Comparison of ENCODE assay signal across 28 cellular contexts in the genomic region with DNA sequence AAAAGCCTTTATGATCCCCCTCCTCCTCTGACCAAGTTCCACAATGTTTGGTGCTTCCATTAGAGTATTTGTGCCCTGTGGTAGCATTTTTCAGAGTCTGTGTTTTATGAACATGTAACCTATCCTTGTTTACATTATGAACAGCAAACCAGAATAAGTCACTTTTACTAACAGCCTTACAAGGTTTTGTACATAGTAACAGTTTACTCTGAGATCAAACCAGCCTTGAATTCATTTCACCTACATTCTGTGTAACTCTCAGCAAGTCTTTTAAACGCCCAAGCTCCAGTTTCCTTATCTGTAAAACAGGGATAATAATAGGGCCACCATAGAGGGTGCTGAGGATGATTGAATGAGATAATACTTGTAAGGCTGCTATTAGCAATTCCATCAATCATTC.
"Had no signal": no experiment of that assay in that cellular context is flagged by ENCODE, and none has a peak within 500 bp of the region (broad histone marks: within the 10 kb centered on the region; RNA-seq: fewer than 3 reads in every experiment).

No MANE protein-coding gene starts in this region.

- H3K27ac ChIP-seq: stomach, suprapubic skin, testis, thoracic aorta, thyroid gland, tibial artery, tibial nerve, transverse colon, upper lobe of left lung, upper lobe of right lung, uterus, vagina had no signal

- FAIRE-seq: urothelium cell line had no signal

- H3K27me3 ChIP-seq: stomach, testis, tibial artery, upper lobe of left lung, upper lobe of right lung, uterus, vagina had no signal

- H3K4me1 ChIP-seq: testis, thyroid gland, upper lobe of right lung, uterus had no signal

- H3K36me3 Mint-ChIP-seq: stimulated activated effector memory CD8-positive, alpha-beta T cell treated with anti-CD3 and anti-CD28 coated beads, Interleukin-12 subunit alpha, Interleukin-12 subunit beta, amount 100 ng/mL, for 72 hours; stimulated activated memory B cell treated with anti-CD40 and anti-IgM and Interleukin-4, amounts not matched to agents 10 μg/mL and 1 μg/mL and 100 μg/mL, for 72 hours had no signal

- H3K9me3 ChIP-seq: testis, thyroid gland, transverse colon, upper lobe of right lung, uterus, vagina had no signal

- H3K27ac Mint-ChIP-seq: stimulated activated effector memory CD8-positive, alpha-beta T cell treated with anti-CD3 and anti-CD28 coated beads, Interleukin-12 subunit alpha, Interleukin-12 subunit beta, amount 100 ng/mL, for 72 hours; stimulated activated memory B cell treated with anti-CD40 and anti-IgM and Interleukin-4, amounts not matched to agents 10 μg/mL and 1 μg/mL and 100 μg/mL, for 72 hours; stimulated activated naive B cell treated with anti-CD40 and anti-IgM and Interleukin-4, amounts not matched to agents 10 μg/mL and 1 μg/mL and 100 μg/mL, for 72 hours; stimulated activated naive CD8-positive, alpha-beta T cell treated with anti-CD3 and anti-CD28 coated beads, Interleukin-15, amount 100 ng/mL, for 72 hours; stimulated activated naive CD8-positive, alpha-beta T cell treated with anti-CD3 and anti-CD28 coated beads, Interleukin-15, Interleukin-2, amounts not matched to agents 100 ng/mL and 50 ng/mL, for 24 hours; type B pancreatic cell had no signal

- H3K27me3 Mint-ChIP-seq: type B pancreatic cell had no signal

- H3K4me1 Mint-ChIP-seq: stimulated activated effector memory CD8-positive, alpha-beta T cell treated with anti-CD3 and anti-CD28 coated beads, Interleukin-12 subunit alpha, Interleukin-12 subunit beta, amount 100 ng/mL, for 72 hours; stimulated activated memory B cell treated with anti-CD40 and anti-IgM and Interleukin-4, amounts not matched to agents 10 μg/mL and 1 μg/mL and 100 μg/mL, for 72 hours; stimulated activated naive CD8-positive, alpha-beta T cell treated with anti-CD3 and anti-CD28 coated beads, Interleukin-15, amount 100 ng/mL, for 72 hours had no signal

- H3K4me3 Mint-ChIP-seq: stimulated activated effector memory CD8-positive, alpha-beta T cell treated with anti-CD3 and anti-CD28 coated beads, Interleukin-12 subunit alpha, Interleukin-12 subunit beta, amount 100 ng/mL, for 72 hours; stimulated activated memory B cell treated with anti-CD40 and anti-IgM and Interleukin-4, amounts not matched to agents 10 μg/mL and 1 μg/mL and 100 μg/mL, for 72 hours; stimulated activated naive B cell treated with anti-CD40 and anti-IgM and Interleukin-4, amounts not matched to agents 10 μg/mL and 1 μg/mL and 100 μg/mL, for 72 hours; stimulated activated naive CD8-positive, alpha-beta T cell treated with anti-CD3 and anti-CD28 coated beads, Interleukin-15, amount 100 ng/mL, for 72 hours; stimulated activated naive CD8-positive, alpha-beta T cell treated with anti-CD3 and anti-CD28 coated beads, Interleukin-15, Interleukin-2, amounts not matched to agents 100 ng/mL and 50 ng/mL, for 24 hours; type B pancreatic cell had no signal

- H3K4me3 ChIP-seq: stomach, suprapubic skin, testis, thoracic aorta, thyroid gland, tibial artery, tibial nerve, transverse colon, upper lobe of left lung, upper lobe of right lung, uterus, vagina had no signal

- ATAC-seq: stimulated activated effector memory CD8-positive, alpha-beta T cell treated with anti-CD3 and anti-CD28 coated beads, Interleukin-12 subunit alpha, Interleukin-12 subunit beta, amount 100 ng/mL, for 72 hours; stimulated activated memory B cell treated with anti-CD40 and anti-IgM and Interleukin-4, amounts not matched to agents 10 μg/mL and 1 μg/mL and 100 μg/mL, for 72 hours; stimulated activated naive B cell treated with anti-CD40 and anti-IgM and Interleukin-4, amounts not matched to agents 10 μg/mL and 1 μg/mL and 100 μg/mL, for 72 hours; stimulated activated naive CD8-positive, alpha-beta T cell treated with anti-CD3 and anti-CD28 coated beads, Interleukin-15, amount 100 ng/mL, for 72 hours; upper lobe of right lung had no signal

- DNase-seq: stimulated activated CD4-positive, alpha-beta T cell treated with anti-CD3 and anti-CD28 coated beads, Interleukin-2, amount 100 ng/mL, for 48 hours; stimulated activated CD4-positive, alpha-beta T cell treated with anti-CD3 and anti-CD28 coated beads, Interleukin-4, amount 100 ng/mL, for 1 hour; stimulated activated CD4-positive, alpha-beta T cell treated with anti-CD3 and anti-CD28 coated beads, Interleukin-4, amount 100 ng/mL, for 24 hours; stimulated activated CD4-positive, alpha-beta T cell treated with anti-CD3 and anti-CD28 coated beads, Interleukin-4, amount 100 ng/mL, for 4 hours; stimulated activated CD8-positive, alpha-beta memory T cell treated with anti-CD3 and anti-CD28 coated beads, Interleukin-4, amount 100 ng/mL, for 48 hours; stimulated activated naive B cell treated with anti-CD40 and anti-IgM and Interleukin-4, amounts not matched to agents 10 μg/mL and 1 μg/mL and 100 μg/mL, for 72 hours; stimulated activated naive CD4-positive, alpha-beta T cell; stimulated activated naive CD4-positive, alpha-beta T cell treated with Interleukin-2 at 50 U/mL for 16 hours; stimulated activated naive CD8-positive, alpha-beta T cell treated with anti-CD3 and anti-CD28 coated beads, Interleukin-15, amount 100 ng/mL, for 72 hours; stomach; substantia nigra; testis; thyroid gland; tibial artery; transverse colon; trophoblast cell; upper lobe of left lung; upper lobe of right lung; uterus had no signal

- H3K36me3 ChIP-seq: stomach, suprapubic skin, thoracic aorta, thyroid gland, tibial artery, tibial nerve, transverse colon, upper lobe of left lung, upper lobe of right lung, uterus, vagina had no signal
